In the genomic region with DNA sequence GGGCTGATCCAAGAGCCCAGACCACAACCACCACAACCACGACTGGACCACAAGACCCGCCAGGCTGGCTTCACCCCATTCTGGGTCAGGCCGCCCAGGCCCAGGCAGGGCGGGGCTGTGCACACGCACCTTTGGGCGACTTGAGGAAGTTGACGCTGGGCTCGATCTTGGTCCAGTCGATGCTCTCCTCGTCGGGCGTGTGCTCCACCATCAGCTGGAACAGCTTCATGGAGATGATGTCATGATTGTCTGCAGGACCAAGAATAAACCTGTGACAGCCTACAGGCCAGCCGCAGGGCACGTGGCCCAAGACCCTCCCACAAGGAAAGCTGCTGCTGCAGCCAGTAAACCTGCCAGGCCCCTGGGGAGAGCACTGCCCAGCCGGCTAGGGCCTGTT, we compare ENCODE assay signal across 17 cellular contexts.
"Had no signal": no experiment of that assay in that cellular context is flagged by ENCODE, and none has a peak within 500 bp of the region (broad histone marks: within the 10 kb centered on the region; RNA-seq: fewer than 3 reads in every experiment).

No MANE protein-coding gene starts in this region.

- H3K36me3 Mint-ChIP-seq: activated naive CD8-positive, alpha-beta T cell had no signal

- H3K9me3 ChIP-seq: suprapubic skin, transverse colon, vagina had no signal

- H2AFZ ChIP-seq: parathyroid adenoma had no signal

- H3K27ac Mint-ChIP-seq: activated CD4-positive, alpha-beta memory T cell treated with anti-CD3 and anti-CD28 coated beads, Interleukin-2, amount 10 ng/mL, durations not matched to agents 7 days and 5 days; activated naive CD8-positive, alpha-beta T cell; stimulated activated naive CD8-positive, alpha-beta T cell treated with anti-CD3 and anti-CD28 coated beads, Interleukin-15, amount 100 ng/mL, for 72 hours; T-helper 2 cell treated with Interferon-gamma antibody and Interleukin-4, amounts not matched to agents 5 μg/mL and 100 μg/mL, for 36 hours had no signal

- H3K4me3 ChIP-seq: suprapubic skin, transverse colon, vagina had no signal

- H3K9ac ChIP-seq: parathyroid adenoma had no signal

- ATAC-seq: activated CD8-positive, alpha-beta memory T cell treated with anti-CD3 and anti-CD28 coated beads, Interleukin-2, amount 10 ng/mL, durations not matched to agents 7 days and 5 days; effector memory CD8-positive, alpha-beta T cell; foreskin keratinocyte; naive thymus-derived CD8-positive, alpha-beta T cell; stimulated activated naive CD8-positive, alpha-beta T cell treated with anti-CD3 and anti-CD28 coated beads, Interleukin-15, amount 100 ng/mL, for 72 hours had no signal

- H3K27me3 Mint-ChIP-seq: activated B cell treated with CpG ODN at 0.5 μM for 24 hours; activated CD4-positive, alpha-beta memory T cell treated with anti-CD3 and anti-CD28 coated beads, Interleukin-2, amount 10 ng/mL, durations not matched to agents 7 days and 5 days; activated CD8-positive, alpha-beta memory T cell treated with anti-CD3 and anti-CD28 coated beads, Interleukin-2, amount 10 ng/mL, durations not matched to agents 7 days and 5 days; activated naive CD8-positive, alpha-beta T cell; effector memory CD8-positive, alpha-beta T cell; naive thymus-derived CD8-positive, alpha-beta T cell; stimulated activated naive CD8-positive, alpha-beta T cell treated with anti-CD3 and anti-CD28 coated beads, Interleukin-15, amount 100 ng/mL, for 72 hours had no signal

- H3K27ac ChIP-seq: foreskin keratinocyte, parathyroid adenoma, suprapubic skin, transverse colon, vagina had no signal

- H3K4me1 ChIP-seq: foreskin keratinocyte, parathyroid adenoma, suprapubic skin, transverse colon had no signal

- H3K9me3 Mint-ChIP-seq: activated B cell treated with CpG ODN at 0.5 μM for 24 hours; activated CD4-positive, alpha-beta memory T cell treated with anti-CD3 and anti-CD28 coated beads, Interleukin-2, amount 10 ng/mL, durations not matched to agents 7 days and 5 days; effector memory CD8-positive, alpha-beta T cell; naive thymus-derived CD8-positive, alpha-beta T cell; stimulated activated naive CD8-positive, alpha-beta T cell treated with anti-CD3 and anti-CD28 coated beads, Interleukin-15, amount 100 ng/mL, for 72 hours; T-helper 2 cell treated with Interferon-gamma antibody and Interleukin-4, amounts not matched to agents 5 μg/mL and 100 μg/mL, for 36 hours had no signal

- DNase-seq: activated B cell treated with CpG ODN at 0.5 μM for 24 hours; activated CD4-positive, alpha-beta memory T cell treated with anti-CD3 and anti-CD28 coated beads, Interleukin-2, amount 10 ng/mL, durations not matched to agents 7 days and 5 days; activated CD4-positive, alpha-beta T cell treated with anti-CD3 and anti-CD28 coated beads for 48 hours; activated CD8-positive, alpha-beta memory T cell treated with anti-CD3 and anti-CD28 coated beads, Interleukin-2, amount 10 ng/mL, durations not matched to agents 7 days and 5 days; effector memory CD8-positive, alpha-beta T cell; foreskin keratinocyte; mesenchymal stem cell; naive thymus-derived CD8-positive, alpha-beta T cell; retina; stimulated activated CD4-positive, alpha-beta T cell treated with anti-CD3 and anti-CD28 coated beads, Interleukin-2, amount 100 ng/mL, for 24 hours; stimulated activated naive CD8-positive, alpha-beta T cell treated with anti-CD3 and anti-CD28 coated beads, Interleukin-15, amount 100 ng/mL, for 72 hours; transverse colon had no signal

- H3K27me3 ChIP-seq: foreskin keratinocyte, suprapubic skin, transverse colon, vagina had no signal

- H3K4me3 Mint-ChIP-seq: activated B cell treated with CpG ODN at 0.5 μM for 24 hours; activated CD4-positive, alpha-beta memory T cell treated with anti-CD3 and anti-CD28 coated beads, Interleukin-2, amount 10 ng/mL, durations not matched to agents 7 days and 5 days; activated CD8-positive, alpha-beta memory T cell treated with anti-CD3 and anti-CD28 coated beads, Interleukin-2, amount 10 ng/mL, durations not matched to agents 7 days and 5 days; activated naive CD8-positive, alpha-beta T cell; effector memory CD8-positive, alpha-beta T cell; naive thymus-derived CD8-positive, alpha-beta T cell; stimulated activated naive CD8-positive, alpha-beta T cell treated with anti-CD3 and anti-CD28 coated beads, Interleukin-15, amount 100 ng/mL, for 72 hours; T-helper 2 cell treated with Interferon-gamma antibody and Interleukin-4, amounts not matched to agents 5 μg/mL and 100 μg/mL, for 36 hours had no signal
